ENCODE assay signal across 8 cellular contexts in genomic region chr5:115168829-115169391, GRCh38. TPM values are rescaled to one million over a fixed set of nuclear protein-coding genes. Genes with fewer than 3 reads are reported as not detected.
DNase-seq lines count a peak whose midpoint lies in the region; ATAC-seq and TF ChIP-seq lines count a peak whose summit lies in the region.

No MANE protein-coding gene starts in this region.

- peak overlapping the region; percentile 34; the same call in 1 of the 2 replicates for H3K9ac ChIP-seq in OCI-LY1 (ENCODE audit: low read length)

- no peaks in the 10 kb centered on the region for H4K20me1 ChIP-seq in OCI-LY1 (ENCODE audit: insufficient read depth, low read length)

- H3K27ac ChIP-seq in OCI-LY1 (ENCODE audit: low read depth, low read length, poor library complexity, severe bottlenecking) (no peak overlapping the region), dorsolateral prefrontal cortex (peak overlapping the region in 39 of 59 donors; percentile 4 to 84 (median 68))

- H3F3A ChIP-seq in OCI-LY1 (ENCODE audit: insufficient read depth, low read length) = no peaks in the 10 kb centered on the region

- intact Hi-C loops in dorsolateral prefrontal cortex (cut with DNase I) = loop anchor here in 1 of 2 donors (10.0 kb wide), 1 partner anchor 74 kb away; no protein-coding TSS in a partner anchor
- intact Hi-C loops in mucosa of descending colon (cut with DNase I, micrococcal nuclease) = no loop called here

- DNase-seq in AML-193 (lab: John Stamatoyannopoulos, UW) = peak; percentile 23 to 28
- DNase-seq in dorsolateral prefrontal cortex = no peak
- peak in 1 of 3 donors; percentile 40 for DNase-seq in mucosa of descending colon
- DNase-seq in effector CD8-positive, alpha-beta T cell (lab: John Stamatoyannopoulos, UW) = no peak
- no peak for DNase-seq in DMS153 (lab: John Stamatoyannopoulos, UW)
- no peak for DNase-seq in NCI-H2029 (lab: John Stamatoyannopoulos, UW)

- 0 out of 2 replicates have a peak overlapping the region, but pooled peaks have one; percentile 28 for H2AFZ ChIP-seq in OCI-LY1 (ENCODE audit: low read length)

- H3K4me3 ChIP-seq in OCI-LY1 (ENCODE audit: low read depth, low read length, poor library complexity, severe bottlenecking) (peak overlapping the region; percentile 67), dorsolateral prefrontal cortex (peak overlapping the region; percentile 53 to 99 (median 83)), mucosa of descending colon (peak overlapping the region; percentile 50)

- peak overlapping the region; percentile 67 for H3K4me2 ChIP-seq in OCI-LY1 (ENCODE audit: low read length)

- no peaks in the 10 kb centered on the region; the same call in 1 of the 2 replicates for H3K36me3 ChIP-seq in OCI-LY1 (ENCODE audit: insufficient read depth, low read length)
- H3K36me3 ChIP-seq in mucosa of descending colon (ENCODE audit: low read depth) = no peaks in the 10 kb centered on the region

- H3K9me3 ChIP-seq in OCI-LY1 (ENCODE audit: low read length) (peaks cover 6% of the 10 kb centered on the region; the same call in 1 of the 2 replicates), mucosa of descending colon (peaks cover 6% of the 10 kb centered on the region)

- no peak for TF ChIP-seq CTCF in OCI-LY1 (IDR thresholded peaks at IDR 0.05; ENCODE audit: low read length)
- no peak for TF ChIP-seq CTCF in dorsolateral prefrontal cortex (IDR thresholded peaks at IDR 0.05 in 54 of 56, conservative IDR thresholded peaks at IDR 0.05 in 2 of 56; ENCODE audit: low read depth in 1 of 56, partially characterized antibody in 56 of 56)
- no peak for TF ChIP-seq CTCF in mucosa of descending colon (IDR thresholded peaks at IDR 0.05)

- H3K4me1 ChIP-seq in OCI-LY1 (ENCODE audit: insufficient read depth, low read length, severe bottlenecking) = peaks cover 16% of the 10 kb centered on the region
- H3K4me1 ChIP-seq in mucosa of descending colon (ENCODE audit: low read depth) = peaks cover under 1% of the 10 kb centered on the region

- ATAC-seq in GM19351 (IDR thresholded peaks at IDR 0.05; ENCODE audit: unreplicated experiment) (peak; percentile 6), mucosa of descending colon (peak; percentile 23)

- H3K27me3 ChIP-seq in OCI-LY1 (ENCODE audit: insufficient read depth, low read length) = peaks cover 5% of the 10 kb centered on the region; the same call in 1 of the 2 replicates
- H3K27me3 ChIP-seq in dorsolateral prefrontal cortex = peaks cover 0 to 21% (median 0%) of the 10 kb centered on the region in 45 donors

- H3K79me2 ChIP-seq in OCI-LY1 (ENCODE audit: insufficient read depth, low read length) = no peaks in the 10 kb centered on the region

- no peaks in the 10 kb centered on the region for H3K9me2 ChIP-seq in OCI-LY1 (ENCODE audit: low read depth, low read length)

RNA-seq across cellular contexts. Expression of gene TRIM36, which starts 0.8 kb away (rescaled TPM):
- 10 to 100 TPM; 16.6 to 66.6 (median 40.9) TPM for total RNA-seq in dorsolateral prefrontal cortex
- 10 to 100 TPM; 20.6 to 45.7 (median 27.1) TPM for total RNA-seq in mucosa of descending colon

Comparison
In these comparisons a context has a peak if more than half of its experiments do, and no peak if none do; other contexts are left out.
1. DNase-seq: peak in AML-193 (2 of 2); none in dorsolateral prefrontal cortex (0 of 10), effector CD8-positive, alpha-beta T cell (single experiment), DMS153 (single experiment) and NCI-H2029 (single experiment).
2. Peak in every context shown above with its lines, with median percentiles within 50 percentile points of each other: H3K4me3 ChIP-seq.